Comparison of ENCODE assay signal across 13 cellular contexts in the genomic region with DNA sequence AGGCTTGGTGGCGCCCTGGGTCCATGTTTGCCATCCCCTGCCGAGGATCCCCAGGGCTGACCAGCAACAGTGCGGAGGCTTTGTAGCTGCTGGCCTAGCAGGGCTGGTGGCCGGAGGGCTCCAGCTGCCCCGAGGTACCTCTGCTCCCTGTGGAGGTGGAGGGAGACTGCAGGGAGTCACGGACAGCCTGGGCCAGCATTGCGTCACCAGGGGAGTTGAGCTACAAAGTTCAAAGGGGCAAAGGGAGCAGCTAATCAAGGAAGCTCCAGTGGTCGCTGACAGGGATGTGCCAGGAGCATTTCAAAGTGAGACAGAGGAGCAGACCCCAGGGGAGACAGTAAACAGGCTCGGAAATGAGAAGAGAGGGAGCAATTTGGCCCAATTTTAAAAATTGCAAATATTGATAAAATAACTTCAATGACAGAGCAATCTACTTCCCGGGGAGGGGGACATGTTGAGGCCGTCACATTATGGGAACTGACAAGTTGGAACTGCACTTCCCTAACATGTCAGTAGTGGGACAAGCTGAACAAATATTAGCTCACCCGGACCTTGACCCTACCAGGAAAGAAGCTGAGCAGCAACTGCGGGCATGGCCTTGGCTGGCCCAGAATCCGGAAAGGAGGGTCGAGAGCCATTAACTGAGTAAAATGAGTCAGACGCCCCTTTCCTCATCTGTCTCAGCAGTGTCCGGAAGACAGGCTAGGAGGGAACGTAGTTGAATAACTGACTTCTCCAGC. TPM values are rescaled to one million over a fixed set of nuclear protein-coding genes. Genes with fewer than 3 reads are reported as not detected.
DNase-seq lines count a peak whose midpoint lies in the region; ATAC-seq, FAIRE-seq and TF ChIP-seq lines count a peak whose summit lies in the region.
"Had no signal": no experiment of that assay in that cellular context is flagged by ENCODE, and none has a peak within 500 bp of the region (broad histone marks: within the 10 kb centered on the region; RNA-seq: fewer than 3 reads in every experiment).

No MANE protein-coding gene starts in this region.

- H3K79me2 ChIP-seq in K562 (ENCODE audit: control insufficient read depth, insufficient read depth, low read length) = no peaks in the 10 kb centered on the region

- peaks cover 4% of the 10 kb centered on the region for H3K9me3 Mint-ChIP-seq in CD4-positive, alpha-beta T cell

- FAIRE-seq in K562 (lab: Jason Lieb, UNC) = no peak

- H3K27ac ChIP-seq in K562 (ENCODE audit: extremely low read depth, low read depth, low read length) = no peak overlapping the region
- H3K27ac ChIP-seq in CD4-positive, alpha-beta T cell (ENCODE audit: low read depth, low read length) = no peak overlapping the region

- no peak for TF ChIP-seq RAD21 in K562 (CRISPR knock-in tag; conservative IDR thresholded peaks at IDR 0.05 in 1 of 2, IDR thresholded peaks at IDR 0.05 in 1 of 2)

- 0 out of 2 replicates have a peak, but pooled peaks have one; percentile 13 for TF ChIP-seq CTCF in LNCaP clone FGC (IDR thresholded peaks at IDR 0.05; ENCODE audit: control insufficient read depth, extremely low read depth, insufficient read depth)
- TF ChIP-seq CTCF in K562 (IDR thresholded peaks at IDR 0.05 in 2 of 3, conservative IDR thresholded peaks at IDR 0.05 in 1 of 3; ENCODE audit: insufficient read depth in 2 of 3, low read depth in 1 of 3, low read length in 3 of 3) = no peak
- no peak for TF ChIP-seq CTCF in CD4-positive, alpha-beta T cell (IDR thresholded peaks at IDR 0.05)

- no TSS peak for BruUV-seq in K562 (replicated peaks; lab: Mats Ljungman, UMichigan)

- H3K27me3 ChIP-seq in K562 (ENCODE audit: control insufficient read depth in 2 of 2, insufficient read depth in 2 of 2, low read length in 2 of 2) = no peaks in the 10 kb centered on the region
- H3K27me3 ChIP-seq in CD4-positive, alpha-beta T cell (ENCODE audit: control insufficient read depth, insufficient read depth, low read length) = peaks cover 4% of the 10 kb centered on the region

- no peaks in the 10 kb centered on the region for H3K9me3 ChIP-seq in K562 (replicated peaks; ENCODE audit: control insufficient read depth, insufficient read depth, low read depth, low read length)
- no peaks in the 10 kb centered on the region for H3K9me3 ChIP-seq in CD4-positive, alpha-beta T cell (ENCODE audit: control insufficient read depth, low read length)

- peaks cover 0 to 3% of the 10 kb centered on the region in 2 experiments; a peak in 2 of 5 replicates for H3K4me1 ChIP-seq in K562 (replicated peaks in 1 of 2; ENCODE audit: control insufficient read depth in 2 of 2, insufficient read depth in 2 of 2, low read length in 2 of 2)

- no peak overlapping the region for H3K4me3 ChIP-seq in LNCaP clone FGC (ENCODE audit: low read depth, low read length)
- no peak overlapping the region for H3K4me3 ChIP-seq in K562

- no peaks in the 10 kb centered on the region for H3K36me3 ChIP-seq in K562 (ENCODE audit: control insufficient read depth, insufficient read depth, low read length)

- no peak overlapping the region for H2AFZ ChIP-seq in K562 (ENCODE audit: low read depth, low read length)

- TF ChIP-seq EP300 in K562 (IDR thresholded peaks at IDR 0.05; ENCODE audit: low read length) = no peak

- CTCF ChIA-PET in K562 (lab: Yijun Ruan, JAX; ENCODE audit: low intra/inter-chr PET ratio) = no interaction called here
- CTCF ChIA-PET in CD4-positive, alpha-beta T cell (lab: Charles Lee) = interaction anchor here (0.8 kb wide), 1 partner anchor 12 kb away, joined by 4 read pairs; no protein-coding TSS in a partner anchor

- TF ChIP-seq POLR2A in K562 (conservative IDR thresholded peaks at IDR 0.05) = no peak

- POLR2A ChIA-PET in K562 (lab: Yijun Ruan, JAX) = interaction anchor here (0.6 to 0.7 kb wide), 2 partner anchors 145 to 154 kb away, joined by 3 read pairs; no protein-coding TSS in a partner anchor
- POLR2A ChIA-PET in CD4-positive, alpha-beta T cell (lab: Charles Lee) = no interaction called here

- no peaks in the 10 kb centered on the region for H3K9me1 ChIP-seq in K562 (ENCODE audit: control insufficient read depth, insufficient read depth, low read length)

- 3% methylated on average over 17 of the region's 18 CpGs for WGBS in K562 (ENCODE audit: insufficient coverage, low coverage, missing lambda C conversion rate)

- H3K36me3 Mint-ChIP-seq in CD4-positive, alpha-beta T cell (ENCODE audit: low read depth) = no peaks in the 10 kb centered on the region
- H3K36me3 Mint-ChIP-seq: IgD-negative memory B cell, memory B cell, T-cell had no signal

- peaks cover 18% of the 10 kb centered on the region for H3K27me3 Mint-ChIP-seq in CD4-positive, alpha-beta T cell
- H3K27me3 Mint-ChIP-seq: IgD-negative memory B cell had no signal

- no peak overlapping the region for H3K9ac ChIP-seq in K562 (ENCODE audit: insufficient read depth in 1 of 2, low read depth in 2 of 2, low read length in 2 of 2)

- H3K4me2 ChIP-seq in K562 (ENCODE audit: insufficient read depth, low read length) = no peak overlapping the region

- no peak overlapping the region for H3K27ac Mint-ChIP-seq in CD4-positive, alpha-beta T cell
- H3K27ac Mint-ChIP-seq: IgD-negative memory B cell, memory B cell, T-cell had no signal

- H3K4me1 Mint-ChIP-seq in CD4-positive, alpha-beta T cell (ENCODE audit: low read depth) = no peaks in the 10 kb centered on the region
- H3K4me1 Mint-ChIP-seq: T-cell had no signal

- intact Hi-C loops in K562 (cut with micrococcal nuclease) = no loop called here
- intact Hi-C loops in CD4-positive, alpha-beta T cell (cut with DNase I, micrococcal nuclease) = no loop called here

- in situ Hi-C loops in K562 (cut with MboI) = no loop called here

- DNase-seq in LNCaP clone FGC (ENCODE audit: low read depth) = peak; percentile 10
- DNase-seq in K562 (ENCODE audit: extremely low read depth in 1 of 4, low spot score in 3 of 4) = peak in 1 of 4 experiments; percentile 14
- peak; percentile 95 for DNase-seq in left lobe of liver (ENCODE audit: low spot score)
- DNase-seq in smooth muscle cell of the brain vasculature (ENCODE audit: low read depth, low spot score) = peak; percentile 80
- DNase-seq in kidney glomerular epithelial cell (lab: John Stamatoyannopoulos, UW) = no peak
- DNase-seq in activated T-cell treated with anti-CD3 and anti-CD28 coated beads, Interleukin-2, amount 50 U/mL, for 1 hour = no peak
- DNase-seq in CD4-positive, alpha-beta T cell = no peak
- DNase-seq: anterior cingulate cortex, NCI-H345, T-cell had no signal

- H4K20me1 ChIP-seq in K562 (replicated peaks; ENCODE audit: control insufficient read depth, insufficient read depth, low read length) = no peaks in the 10 kb centered on the region

- no peak overlapping the region for H3K4me3 Mint-ChIP-seq in CD4-positive, alpha-beta T cell
- H3K4me3 Mint-ChIP-seq: memory B cell, T-cell had no signal

- ATAC-seq in K562 (no peak), left lobe of liver (peak; percentile 89), GM19023 (IDR thresholded peaks at IDR 0.05; ENCODE audit: unreplicated experiment) (no peak)
- no peak for ATAC-seq in CD4-positive, alpha-beta T cell (ENCODE audit: poor library complexity)
- ATAC-seq: T-cell had no signal

TF ChIP-seq in K562, 482 proteins besides CTCF, POLR2A, EP300 and RAD21:
- peak; percentile 37 for TF ChIP-seq CEBPG (CRISPR knock-in tag; IDR thresholded peaks at IDR 0.05)
- 0 out of 4 replicates have a peak, but pooled peaks of 1 of the 2 experiments have one; percentile 28 for TF ChIP-seq CEBPG (tag; conservative IDR thresholded peaks at IDR 0.05 in 1 of 2, IDR thresholded peaks at IDR 0.05 in 1 of 2)
- 0 out of 2 replicates have a peak, but pooled peaks have one; percentile 2 for TF ChIP-seq SPI1 (IDR thresholded peaks at IDR 0.05; ENCODE audit: borderline replicate concordance, low read depth, low read length)
- TF ChIP-seq ETV5 (CRISPR knock-in tag; IDR thresholded peaks at IDR 0.05; ENCODE audit: low read depth) = 0 out of 2 replicates have a peak, but pooled peaks have one; percentile 43
- TF ChIP-seq NR2C2 (CRISPR knock-in tag; IDR thresholded peaks at IDR 0.05) = no peak
- TF ChIP-seq NR2C2 (tag; IDR thresholded peaks at IDR 0.05) = 0 out of 2 replicates have a peak, but pooled peaks have one; percentile 19
- peak; percentile 21; the same call in 1 of the 2 replicates for TF ChIP-seq CEBPB (tag; IDR thresholded peaks at IDR 0.05)
- TF ChIP-seq, protein P1, sequence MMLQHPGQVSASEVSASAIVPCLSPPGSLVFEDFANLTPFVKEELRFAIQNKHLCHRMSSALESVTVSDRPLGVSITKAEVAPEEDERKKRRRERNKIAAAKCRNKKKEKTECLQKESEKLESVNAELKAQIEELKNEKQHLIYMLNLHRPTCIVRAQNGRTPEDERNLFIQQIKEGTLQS (IDR thresholded peaks at IDR 0.05) = peak; percentile 32; the same call in 1 of the 2 replicates
- TF ChIP-seq, protein P1 (CRISPR knock-in tag; conservative IDR thresholded peaks at IDR 0.05) = no peak
- no peak for TF ChIP-seq ELF4 (CRISPR knock-in tag; IDR thresholded peaks at IDR 0.05)
- TF ChIP-seq ZNF3 (CRISPR knock-in tag; IDR thresholded peaks at IDR 0.05) = no peak

RNA-seq across cellular contexts. Expression of a gene that starts 39.4 kb away (rescaled TPM):
- not detected in 2 replicates for total RNA-seq in K562 (2011; cell fraction: chromatin; rRNA removed; ENCODE audit: low replicate concordance)
- total RNA-seq in K562 (2011; cell fraction: nucleolus; rRNA removed) = not detected in 2 replicates
- not detected in 2 replicates for total RNA-seq in K562 (2011; cell fraction: nucleoplasm; rRNA removed)
- total RNA-seq in K562 (2014; rRNA removed) (not detected in 2 replicates), K562 (2014; rRNA removed; fragmentation: Illumina TruSeq; extraction: Trizol) (not detected in 2 replicates), K562 (2015; rRNA removed; fragmentation: Illumina TruSeq; extraction: Trizol) (not detected in 2 replicates), K562 (2021) (not detected in 2 replicates), left lobe of liver (1.5 TPM)
- polyA plus RNA-seq in K562 (2011; rRNA removed) (0.11 TPM in 1 of 2 replicates, not detected in the other), K562 (2014; fragmentation: Illumina TruSeq; extraction: Trizol) (not detected in 2 replicates), K562 (2014; fragmentation: Nextera tagmentation; extraction: Ambion mirVana) (not detected), K562 (2014; rRNA removed) (not detected in 2 replicates)
- 0.03 TPM in 1 of 2 replicates, not detected in the other for polyA plus RNA-seq in K562 (2011; cell fraction: cytosol; rRNA removed)
- 0.13 TPM in 1 of 2 replicates, not detected in the other for polyA plus RNA-seq in K562 (2011; cell fraction: nucleus; rRNA removed)
- not detected in 2 replicates for polyA plus RNA-seq in K562 (2012)
- polyA minus RNA-seq in K562 (2011; rRNA and poly(A)+ RNA removed) = not detected in 2 replicates
- polyA minus RNA-seq in K562 (2011; cell fraction: cytosol; rRNA and poly(A)+ RNA removed) = not detected in 2 replicates
- polyA minus RNA-seq in K562 (2011; cell fraction: nucleus; rRNA and poly(A)+ RNA removed) = not detected in 2 replicates
- not detected for total RNA-seq in CD4-positive, alpha-beta T cell
- total RNA-seq: T-cell had no signal
- polyA plus RNA-seq: IgD-negative memory B cell had no signal

Comparison
In these comparisons a context has a peak if more than half of its experiments do, and no peak if none do; other contexts are left out.
1. DNase-seq: peak in LNCaP clone FGC (single experiment), left lobe of liver (single experiment) and smooth muscle cell of the brain vasculature (single experiment); none in kidney glomerular epithelial cell (single experiment), activated T-cell treated with anti-CD3 and anti-CD28 coated beads, Interleukin-2, amount 50 U/mL, for 1 hour (single experiment) and CD4-positive, alpha-beta T cell (0 of 10).